ENCODE assay signal across 10 cellular contexts in genomic region chr18:33761363-33761762, GRCh38.
DNase-seq lines count a peak whose midpoint lies in the region; ATAC-seq and TF ChIP-seq lines count a peak whose summit lies in the region.
"Had no signal": no experiment of that assay in that cellular context is flagged by ENCODE, and none has a peak within 500 bp of the region (broad histone marks: within the 10 kb centered on the region; RNA-seq: fewer than 3 reads in every experiment).

No MANE protein-coding gene starts in this region.

- H3K9me3 ChIP-seq in ascending aorta = no peaks in the 10 kb centered on the region
- no peaks in the 10 kb centered on the region for H3K9me3 ChIP-seq in esophagus squamous epithelium
- H3K9me3 ChIP-seq in vagina = no peaks in the 10 kb centered on the region

- H3K27me3 Mint-ChIP-seq in effector memory CD8-positive, alpha-beta T cell = no peaks in the 10 kb centered on the region
- no peaks in the 10 kb centered on the region for H3K27me3 Mint-ChIP-seq in activated CD8-positive, alpha-beta memory T cell treated with anti-CD3 and anti-CD28 coated beads, Interleukin-2, amount 10 ng/mL, durations not matched to agents 7 days and 5 days
- H3K27me3 Mint-ChIP-seq: activated naive CD4-positive, alpha-beta T cell treated with anti-CD3 and anti-CD28 coated beads, Interleukin-2, amount 50 U/mL, for 24 hours had no signal

- H3K27me3 ChIP-seq in ascending aorta (no peaks in the 10 kb centered on the region), esophagus squamous epithelium (no peaks in the 10 kb centered on the region), vagina (no peaks in the 10 kb centered on the region)

- H3K4me1 ChIP-seq in ascending aorta = no peaks in the 10 kb centered on the region
- H3K4me1 ChIP-seq in esophagus squamous epithelium = no peaks in the 10 kb centered on the region
- H3K4me1 ChIP-seq in vagina = peaks cover 1% of the 10 kb centered on the region

- no peak overlapping the region for H3K27ac ChIP-seq in ascending aorta
- H3K27ac ChIP-seq in esophagus squamous epithelium = no peak overlapping the region
- no peak overlapping the region for H3K27ac ChIP-seq in vagina

- H3K36me3 ChIP-seq in ascending aorta = no peaks in the 10 kb centered on the region
- H3K36me3 ChIP-seq in esophagus squamous epithelium = no peaks in the 10 kb centered on the region
- no peaks in the 10 kb centered on the region for H3K36me3 ChIP-seq in vagina

- H3K4me3 Mint-ChIP-seq in effector memory CD8-positive, alpha-beta T cell = no peak overlapping the region
- no peak overlapping the region for H3K4me3 Mint-ChIP-seq in activated CD8-positive, alpha-beta memory T cell treated with anti-CD3 and anti-CD28 coated beads, Interleukin-2, amount 10 ng/mL, durations not matched to agents 7 days and 5 days
- H3K4me3 Mint-ChIP-seq: activated naive CD4-positive, alpha-beta T cell treated with anti-CD3 and anti-CD28 coated beads, Interleukin-2, amount 50 U/mL, for 24 hours had no signal

- CTCF ChIA-PET in activated CD8-positive, alpha-beta memory T cell treated with anti-CD3 and anti-CD28 coated beads, Interleukin-2, amount 10 ng/mL, durations not matched to agents 7 days and 5 days (lab: Charles Lee) = no interaction called here

- intact Hi-C loops in ascending aorta (cut with DNase I) = loop anchor here (5.0 kb wide), 1 partner anchor 319 kb away; the partner anchor contains the start of gene CCDC178
- intact Hi-C loops in esophagus squamous epithelium (cut with DNase I) = no loop called here
- intact Hi-C loops in vagina (cut with DNase I) = loop anchor here (5.0 kb wide), 1 partner anchor 1049 kb away; no protein-coding TSS in a partner anchor

- H3K4me3 ChIP-seq in LNCaP clone FGC (ENCODE audit: low read depth, low read length) = no peak overlapping the region
- no peak overlapping the region for H3K4me3 ChIP-seq in ascending aorta
- no peak overlapping the region for H3K4me3 ChIP-seq in esophagus squamous epithelium
- no peak overlapping the region for H3K4me3 ChIP-seq in vagina

- no peak for ATAC-seq in effector memory CD8-positive, alpha-beta T cell (replicated peaks)
- no peak for ATAC-seq in activated CD8-positive, alpha-beta memory T cell treated with anti-CD3 and anti-CD28 coated beads, Interleukin-2, amount 10 ng/mL, durations not matched to agents 7 days and 5 days
- ATAC-seq: HCT116 had no signal

- peaks cover 5 to 7% of the 10 kb centered on the region in 2 donors for H3K9me3 Mint-ChIP-seq in effector memory CD8-positive, alpha-beta T cell
- H3K9me3 Mint-ChIP-seq in activated CD8-positive, alpha-beta memory T cell treated with anti-CD3 and anti-CD28 coated beads, Interleukin-2, amount 10 ng/mL, durations not matched to agents 7 days and 5 days (ENCODE audit: low read depth) = peaks cover 2% of the 10 kb centered on the region
- H3K9me3 Mint-ChIP-seq: activated naive CD4-positive, alpha-beta T cell treated with anti-CD3 and anti-CD28 coated beads, Interleukin-2, amount 50 U/mL, for 24 hours had no signal

- no peaks in the 10 kb centered on the region for H3K36me3 Mint-ChIP-seq in effector memory CD8-positive, alpha-beta T cell (ENCODE audit: insufficient read depth)
- H3K36me3 Mint-ChIP-seq in activated CD8-positive, alpha-beta memory T cell treated with anti-CD3 and anti-CD28 coated beads, Interleukin-2, amount 10 ng/mL, durations not matched to agents 7 days and 5 days = no peaks in the 10 kb centered on the region
- H3K36me3 Mint-ChIP-seq: activated naive CD4-positive, alpha-beta T cell treated with anti-CD3 and anti-CD28 coated beads, Interleukin-2, amount 50 U/mL, for 24 hours had no signal

- peak; percentile 60 for TF ChIP-seq CTCF in LNCaP clone FGC (IDR thresholded peaks at IDR 0.05; ENCODE audit: control insufficient read depth, extremely low read depth, insufficient read depth)
- TF ChIP-seq CTCF in ascending aorta (IDR thresholded peaks at IDR 0.05) = peak in 2 of 3 experiments; percentile 14 to 26
- TF ChIP-seq CTCF in esophagus squamous epithelium (IDR thresholded peaks at IDR 0.05) = peak in 3 of 6 experiments; percentile 4 to 37 (median 30)
- TF ChIP-seq CTCF in vagina (IDR thresholded peaks at IDR 0.05) = no peak

- H3K27ac Mint-ChIP-seq in effector memory CD8-positive, alpha-beta T cell = no peak overlapping the region
- no peak overlapping the region for H3K27ac Mint-ChIP-seq in activated CD8-positive, alpha-beta memory T cell treated with anti-CD3 and anti-CD28 coated beads, Interleukin-2, amount 10 ng/mL, durations not matched to agents 7 days and 5 days
- H3K27ac Mint-ChIP-seq: activated naive CD4-positive, alpha-beta T cell treated with anti-CD3 and anti-CD28 coated beads, Interleukin-2, amount 50 U/mL, for 24 hours had no signal

- peak; percentile 21 for DNase-seq in DMS114 treated with DMSO at 0.1 percent for 48 hours (lab: John Stamatoyannopoulos, UW; ENCODE audit: unreplicated experiment)
- DNase-seq in LNCaP clone FGC (ENCODE audit: low read depth) = no peak
- no peak for DNase-seq in ascending aorta (ENCODE audit: low spot score in 2 of 2)
- DNase-seq in lung microvascular endothelial cell (ENCODE audit: low read depth in 2 of 2) = peak; percentile 12 to 45
- DNase-seq in effector memory CD8-positive, alpha-beta T cell = no peak
- DNase-seq in esophagus squamous epithelium (lab: John Stamatoyannopoulos, UW) = no peak
- no peak for DNase-seq in vagina (ENCODE audit: extremely low spot score in 2 of 2)
- no peak for DNase-seq in activated CD8-positive, alpha-beta memory T cell treated with anti-CD3 and anti-CD28 coated beads, Interleukin-2, amount 10 ng/mL, durations not matched to agents 7 days and 5 days

- H3K4me1 Mint-ChIP-seq in effector memory CD8-positive, alpha-beta T cell (ENCODE audit: low read depth in 2 of 2) = no peaks in the 10 kb centered on the region
- no peaks in the 10 kb centered on the region for H3K4me1 Mint-ChIP-seq in activated CD8-positive, alpha-beta memory T cell treated with anti-CD3 and anti-CD28 coated beads, Interleukin-2, amount 10 ng/mL, durations not matched to agents 7 days and 5 days
- H3K4me1 Mint-ChIP-seq: activated naive CD4-positive, alpha-beta T cell treated with anti-CD3 and anti-CD28 coated beads, Interleukin-2, amount 50 U/mL, for 24 hours had no signal

- TF ChIP-seq POLR2A in esophagus squamous epithelium (IDR thresholded peaks at IDR 0.05) = no peak
- no peak for TF ChIP-seq POLR2A in vagina (IDR thresholded peaks at IDR 0.05)

Comparison
In these comparisons a context has a peak if more than half of its experiments do, and no peak if none do; other contexts are left out.
1. DNase-seq: peak in DMS114 treated with DMSO at 0.1 percent for 48 hours (single experiment) and lung microvascular endothelial cell (2 of 2); none in LNCaP clone FGC (single experiment), ascending aorta (0 of 2), effector memory CD8-positive, alpha-beta T cell (0 of 3), esophagus squamous epithelium (single experiment), vagina (0 of 2) and activated CD8-positive, alpha-beta memory T cell treated with anti-CD3 and anti-CD28 coated beads, Interleukin-2, amount 10 ng/mL, durations not matched to agents 7 days and 5 days (single experiment).
2. CTCF ChIP-seq: peak in LNCaP clone FGC (single experiment) and ascending aorta (2 of 3); none in vagina (0 of 3).